ENCODE assay signal across 10 cellular contexts in the genomic region with DNA sequence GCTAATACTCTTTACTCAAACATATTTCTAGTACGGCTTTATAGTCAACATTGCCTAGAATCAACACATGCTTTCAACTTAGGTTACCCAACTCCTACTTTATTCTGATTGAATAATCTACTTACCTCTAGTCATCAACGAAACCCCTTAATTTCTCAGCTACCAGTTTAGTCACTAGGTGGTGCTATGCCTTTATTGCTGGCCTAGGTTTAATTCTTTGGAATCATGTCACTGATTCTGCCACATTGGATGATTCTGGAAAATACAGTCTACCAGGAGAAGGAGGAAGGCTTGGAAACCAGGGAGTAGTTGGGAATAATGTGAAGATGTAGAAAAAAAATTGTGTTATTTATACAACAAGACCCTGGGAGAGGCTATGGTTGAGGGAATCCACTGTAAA.
DNase-seq lines count a peak whose midpoint lies in the region; ATAC-seq and TF ChIP-seq lines count a peak whose summit lies in the region.
"Had no signal": no experiment of that assay in that cellular context is flagged by ENCODE, and none has a peak within 500 bp of the region (broad histone marks: within the 10 kb centered on the region; RNA-seq: fewer than 3 reads in every experiment).

No MANE protein-coding gene starts in this region.

- no peak overlapping the region for H3K27ac Mint-ChIP-seq in endodermal cell

- DNase-seq in NCI-H510A treated with DMSO at 0.1 percent for 48 hours (lab: John Stamatoyannopoulos, UW) = peak; percentile 41
- no peak for DNase-seq in NCI-H510A (lab: John Stamatoyannopoulos, UW)
- peak; percentile 18 to 53 for DNase-seq in NCI-H524 (lab: John Stamatoyannopoulos, UW)
- no peak for DNase-seq in endodermal cell
- peak; percentile 1 for DNase-seq in renal cortical epithelial cell (ENCODE audit: low read depth)
- no peak for DNase-seq in posterior vena cava (ENCODE audit: low spot score)
- no peak for DNase-seq in T-helper 9 cell
- DNase-seq: Right ventricle myocardium superior had no signal

- H3K4me1 ChIP-seq in endodermal cell (ENCODE audit: control insufficient read depth, insufficient read depth, low read length) = no peaks in the 10 kb centered on the region
- H3K4me1 ChIP-seq: right atrium auricular region had no signal

- no peaks in the 10 kb centered on the region for H3K27me3 ChIP-seq in endodermal cell (ENCODE audit: control insufficient read depth, insufficient read depth, low read length, poor library complexity, severe bottlenecking)
- H3K27me3 ChIP-seq: right atrium auricular region had no signal

- no peaks in the 10 kb centered on the region for H3K36me3 ChIP-seq in endodermal cell (ENCODE audit: control insufficient read depth, insufficient read depth, low read length)
- H3K36me3 ChIP-seq: right atrium auricular region had no signal

- H3K4me3 ChIP-seq in endodermal cell (ENCODE audit: low read length) = no peak overlapping the region
- H3K4me3 ChIP-seq: right atrium auricular region had no signal

- intact Hi-C loops in posterior vena cava (cut with DNase I) = no loop called here

- no peaks in the 10 kb centered on the region for H3K9me3 ChIP-seq in endodermal cell (ENCODE audit: control insufficient read depth, low read length)
- H3K9me3 ChIP-seq: right atrium auricular region had no signal

- no peaks in the 10 kb centered on the region for H3K36me3 Mint-ChIP-seq in endodermal cell (ENCODE audit: low read depth)

- 8% methylated on average over 2 of the region's 2 CpGs; no CpG with 5 or more reads in 1 of the 2 experiments for WGBS in endodermal cell (ENCODE audit: insufficient coverage in 1 of 2, insufficient read length in 1 of 2), 2 experiments

- no peak overlapping the region for H3K27ac ChIP-seq in endodermal cell (ENCODE audit: low read depth, low read length)
- H3K27ac ChIP-seq: right atrium auricular region had no signal

- no peak overlapping the region for H3K9ac ChIP-seq in endodermal cell (ENCODE audit: extremely low read depth, low read length, poor library complexity, severe bottlenecking)

- H3K4me3 Mint-ChIP-seq in endodermal cell = no peak overlapping the region

- peak; percentile 86 for TF ChIP-seq CTCF in endodermal cell (conservative IDR thresholded peaks at IDR 0.05)

- ATAC-seq in HG02981 (IDR thresholded peaks at IDR 0.05; ENCODE audit: unreplicated experiment) = no peak

- H3K27me3 Mint-ChIP-seq in endodermal cell (ENCODE audit: insufficient read depth) = no peaks in the 10 kb centered on the region

- peaks cover 13% of the 10 kb centered on the region for H3K4me1 Mint-ChIP-seq in endodermal cell

- H3K9me3 Mint-ChIP-seq in endodermal cell = no peaks in the 10 kb centered on the region

Comparison
In these comparisons a context has a peak if more than half of its experiments do, and no peak if none do; other contexts are left out.
1. DNase-seq: peak in NCI-H510A treated with DMSO at 0.1 percent for 48 hours (single experiment), NCI-H524 (2 of 2) and renal cortical epithelial cell (single experiment); none in NCI-H510A (single experiment), endodermal cell (single experiment), posterior vena cava (single experiment) and T-helper 9 cell (single experiment).